Comparison of ENCODE assay signal across 8 cellular contexts in genomic region chr2:95122197-95122551, GRCh38.
A peak's percentile ranks its signal among the peaks of the same experiment; 100 is the strongest.
DNase-seq lines count a peak whose midpoint lies in the region; ATAC-seq and TF ChIP-seq lines count a peak whose summit lies in the region.

No MANE protein-coding gene starts in this region.

- peak overlapping the region; percentile 62; the same call in 1 of the 2 replicates for H3K4me3 ChIP-seq in iPS DF 6.9 (ENCODE audit: low read length)

- peak overlapping the region; percentile 95 to 97 for H3K4me3 Mint-ChIP-seq in stimulated activated naive CD8-positive, alpha-beta T cell treated with anti-CD3 and anti-CD28 coated beads, Interleukin-15, amount 100 ng/mL, for 72 hours

- H3K27ac ChIP-seq in VCaP = peak overlapping the region; percentile 95
- no peak overlapping the region for H3K27ac ChIP-seq in iPS DF 6.9 (ENCODE audit: low read length)

- peak; percentile 7 for ATAC-seq in GM18520 (IDR thresholded peaks at IDR 0.05; ENCODE audit: unreplicated experiment)
- ATAC-seq in HG02840 (IDR thresholded peaks at IDR 0.05; ENCODE audit: low FRiP score, unreplicated experiment) = peak; percentile 9
- peak; percentile 4 for ATAC-seq in stimulated activated naive CD8-positive, alpha-beta T cell treated with anti-CD3 and anti-CD28 coated beads, Interleukin-15, amount 100 ng/mL, for 72 hours

- H3K9me3 ChIP-seq in iPS DF 6.9 (ENCODE audit: control insufficient read depth, insufficient read depth, low read length) = no peaks in the 10 kb centered on the region

- H3K27me3 Mint-ChIP-seq in stimulated activated naive CD8-positive, alpha-beta T cell treated with anti-CD3 and anti-CD28 coated beads, Interleukin-15, amount 100 ng/mL, for 72 hours = no peaks in the 10 kb centered on the region

- no peaks in the 10 kb centered on the region for H3K27me3 ChIP-seq in iPS DF 6.9 (ENCODE audit: control insufficient read depth, insufficient read depth, low read length)

- H3K9me3 Mint-ChIP-seq in stimulated activated naive CD8-positive, alpha-beta T cell treated with anti-CD3 and anti-CD28 coated beads, Interleukin-15, amount 100 ng/mL, for 72 hours = no peaks in the 10 kb centered on the region

- H3K4me1 Mint-ChIP-seq in stimulated activated naive CD8-positive, alpha-beta T cell treated with anti-CD3 and anti-CD28 coated beads, Interleukin-15, amount 100 ng/mL, for 72 hours = peaks cover 46% of the 10 kb centered on the region

- no peaks in the 10 kb centered on the region for H3K36me3 ChIP-seq in iPS DF 6.9 (ENCODE audit: control insufficient read depth, insufficient read depth, low read length)

- TF ChIP-seq CTCF in VCaP (conservative IDR thresholded peaks at IDR 0.05) = no peak

- H3K27ac Mint-ChIP-seq in stimulated activated naive CD8-positive, alpha-beta T cell treated with anti-CD3 and anti-CD28 coated beads, Interleukin-15, amount 100 ng/mL, for 72 hours = peak overlapping the region; percentile 91 to 98

- DNase-seq in iPS DF 6.9 (ENCODE audit: low read depth, low spot score) = no peak
- DNase-seq in stimulated activated naive CD8-positive, alpha-beta T cell treated with anti-CD3 and anti-CD28 coated beads, Interleukin-15, amount 100 ng/mL, for 72 hours = no peak
- no peak for DNase-seq in activated gamma-delta T cell treated with Interleukin-2 at 50 U/mL for 16 hours
- DNase-seq in activated effector memory CD4-positive, alpha-beta T cell treated with anti-CD3 and anti-CD28 coated beads, Interleukin-2, amount 50 U/mL, for 16 hours = no peak
- no peak for DNase-seq in stimulated activated CD4-positive, alpha-beta T cell treated with anti-CD3 and anti-CD28 coated beads, Interleukin-1b, Interleukin-23, amount 100 ng/mL, for 48 hours

- no CpG with 5 or more reads among the region's 5 CpGs for WGBS in iPS DF 6.9 (ENCODE audit: insufficient coverage, insufficient read length)

- H3K4me1 ChIP-seq in iPS DF 6.9 (ENCODE audit: control insufficient read depth, insufficient read depth, low read length) = 0 out of 2 replicates have a peak, but pooled peaks cover 3% of the 10 kb centered on the region
